Comparison of ENCODE assay signal across 8 cellular contexts in genomic region chr3:143972495-143973351, GRCh38. TPM values are rescaled to one million over a fixed set of nuclear protein-coding genes. Genes with fewer than 3 reads are reported as not detected.
DNase-seq lines count a peak whose midpoint lies in the region; ATAC-seq lines count a peak whose summit lies in the region.

No MANE protein-coding gene starts in this region.

- ATAC-seq in HG03439 (IDR thresholded peaks at IDR 0.05; ENCODE audit: unreplicated experiment), result peak; percentile 35
- ATAC-seq in left lobe of liver, result peak; percentile 61

- peak overlapping the region; percentile 85 for H3K4me2 ChIP-seq in BLaER1

- peaks cover 49% of the 10 kb centered on the region for H3K4me1 ChIP-seq in BLaER1

- peaks cover 51% of the 10 kb centered on the region for H4K20me1 ChIP-seq in BLaER1

- no peaks in the 10 kb centered on the region for H3K9me3 ChIP-seq in BLaER1

- no peaks in the 10 kb centered on the region for H3K36me3 ChIP-seq in BLaER1

- peak; percentile 27 for DNase-seq in GM19238 (ENCODE audit: insufficient read length, low spot score)
- DNase-seq in NCI-H510A (lab: John Stamatoyannopoulos, UW), result peak; percentile 76
- DNase-seq in activated CD4-positive, alpha-beta T cell treated with anti-CD3 and anti-CD28 coated beads, Interleukin-2, amount 50 U/mL, for 1 hour, result peak; percentile 62
- DNase-seq in dedifferentiated amniotic fluid mesenchymal stem cell (ENCODE audit: extremely low spot score), result peak; percentile 85
- peak; percentile 74 for DNase-seq in left lobe of liver (ENCODE audit: low spot score)
- peak; percentile 64 to 66 for DNase-seq in stimulated activated CD4-positive, alpha-beta T cell treated with anti-CD3 and anti-CD28 coated beads, Interleukin-2, amount 100 ng/mL, for 24 hours

- peak overlapping the region; percentile 91 for H3K9ac ChIP-seq in BLaER1

- peak overlapping the region; percentile 95 for H3K4me3 ChIP-seq in BLaER1

- no peaks in the 10 kb centered on the region for H3K27me3 ChIP-seq in BLaER1

- peak overlapping the region; percentile 92 for H3K27ac ChIP-seq in BLaER1

RNA-seq across cellular contexts. Expression of gene DIPK2A, which starts 1.1 kb away (rescaled TPM):
- total RNA-seq in left lobe of liver, result 9.5 TPM

Comparison
In these comparisons a context has a peak if more than half of its experiments do, and no peak if none do; other contexts are left out.
1. Peak in every context shown above with its lines: DNase-seq, ATAC-seq, H3K4me3 ChIP-seq and H3K27ac ChIP-seq.
2. DNase-seq: peak in every context shown above with its lines; median percentile 85 in dedifferentiated amniotic fluid mesenchymal stem cell; 76 in NCI-H510A; 74 in left lobe of liver; 65 in stimulated activated CD4-positive, alpha-beta T cell treated with anti-CD3 and anti-CD28 coated beads, Interleukin-2, amount 100 ng/mL, for 24 hours; 62 in activated CD4-positive, alpha-beta T cell treated with anti-CD3 and anti-CD28 coated beads, Interleukin-2, amount 50 U/mL, for 1 hour; 27 in GM19238.